1 cellular context compared by ENCODE assay signal in the genomic region with DNA sequence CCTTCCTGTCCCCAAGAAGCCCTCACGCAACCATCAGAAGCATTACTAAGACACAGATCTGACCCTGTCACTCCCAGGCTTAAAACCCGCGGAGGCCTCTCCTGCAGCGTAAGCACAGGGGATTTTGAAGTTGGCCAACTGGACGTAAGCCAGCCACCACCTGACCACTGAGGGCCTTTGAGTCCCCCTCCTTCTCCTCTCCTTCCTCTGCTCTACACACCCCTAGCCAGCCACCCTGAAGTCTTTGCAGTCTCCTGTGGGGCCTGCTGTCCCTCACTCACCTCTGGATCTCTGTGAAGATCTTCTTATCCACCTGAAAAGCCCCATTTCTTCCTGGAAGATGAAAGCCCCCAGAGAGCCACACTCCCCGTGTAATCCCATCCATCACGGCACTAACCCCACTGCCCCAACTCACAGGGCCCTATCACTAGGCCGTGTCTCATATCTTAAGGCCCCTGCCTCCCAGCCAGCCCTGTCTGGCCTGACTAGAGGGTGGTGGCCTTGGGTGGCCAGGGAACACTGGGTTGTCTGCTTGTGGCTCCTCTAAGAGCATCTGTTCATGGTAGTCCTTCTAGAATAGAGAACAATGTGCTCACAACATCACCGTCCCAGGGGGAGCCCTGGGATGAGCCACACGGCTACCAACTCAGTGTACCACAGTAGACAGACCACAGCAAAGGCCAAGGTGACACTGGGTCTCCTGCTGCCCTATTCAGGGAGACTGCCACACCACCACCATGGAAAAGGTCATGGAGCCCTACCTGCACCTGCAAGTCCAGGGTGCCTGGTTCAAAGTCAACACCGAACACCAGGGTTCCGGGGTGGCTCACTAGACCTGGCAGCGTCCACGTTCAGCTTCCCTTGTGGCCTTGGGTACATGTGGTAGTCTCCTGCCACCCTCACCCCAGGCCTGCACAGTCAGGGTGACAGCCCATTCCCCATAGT.
TF ChIP-seq lines count a peak whose summit lies in the region.

No MANE protein-coding gene starts in this region.

TF ChIP-seq in H1, 55 proteins besides CTCF, POLR2A, EP300 and RAD21:
- no peak for TF ChIP-seq RFX5 (IDR thresholded peaks at IDR 0.05; ENCODE audit: borderline replicate concordance, low read depth, low read length)
- TF ChIP-seq, protein P1, sequence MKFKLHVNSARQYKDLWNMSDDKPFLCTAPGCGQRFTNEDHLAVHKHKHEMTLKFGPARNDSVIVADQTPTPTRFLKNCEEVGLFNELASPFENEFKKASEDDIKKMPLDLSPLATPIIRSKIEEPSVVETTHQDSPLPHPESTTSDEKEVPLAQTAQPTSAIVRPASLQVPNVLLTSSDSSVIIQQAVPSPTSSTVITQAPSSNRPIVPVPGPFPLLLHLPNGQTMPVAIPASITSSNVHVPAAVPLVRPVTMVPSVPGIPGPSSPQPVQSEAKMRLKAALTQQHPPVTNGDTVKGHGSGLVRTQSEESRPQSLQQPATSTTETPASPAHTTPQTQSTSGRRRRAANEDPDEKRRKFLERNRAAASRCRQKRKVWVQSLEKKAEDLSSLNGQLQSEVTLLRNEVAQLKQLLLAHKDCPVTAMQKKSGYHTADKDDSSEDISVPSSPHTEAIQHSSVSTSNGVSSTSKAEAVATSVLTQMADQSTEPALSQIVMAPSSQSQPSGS (IDR thresholded peaks at IDR 0.05; ENCODE audit: low read length), result no peak
- no peak for TF ChIP-seq CBX5 (IDR thresholded peaks at IDR 0.05; ENCODE audit: low read depth, low read length)
- TF ChIP-seq, protein P2, sequence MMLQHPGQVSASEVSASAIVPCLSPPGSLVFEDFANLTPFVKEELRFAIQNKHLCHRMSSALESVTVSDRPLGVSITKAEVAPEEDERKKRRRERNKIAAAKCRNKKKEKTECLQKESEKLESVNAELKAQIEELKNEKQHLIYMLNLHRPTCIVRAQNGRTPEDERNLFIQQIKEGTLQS (IDR thresholded peaks at IDR 0.05; ENCODE audit: insufficient read depth, low read depth, low read length), result no peak
- no peak for TF ChIP-seq HDAC2 (IDR thresholded peaks at IDR 0.05; ENCODE audit: borderline replicate concordance in 1 of 2, low read depth in 2 of 2, low read length in 2 of 2)
- TF ChIP-seq HDAC6 (IDR thresholded peaks at IDR 0.05; ENCODE audit: low read depth, low read length), result no peak
- no peak for TF ChIP-seq SUZ12 (IDR thresholded peaks at IDR 0.05; ENCODE audit: low read length)
- no peak for TF ChIP-seq YY1 (IDR thresholded peaks at IDR 0.05; ENCODE audit: low read depth, low read length)
- TF ChIP-seq SIN3A (conservative IDR thresholded peaks at IDR 0.05 in 1 of 2, IDR thresholded peaks at IDR 0.05 in 1 of 2; ENCODE audit: low read depth in 1 of 2, low read length in 2 of 2), result no peak
- TF ChIP-seq EGR1 (IDR thresholded peaks at IDR 0.05; ENCODE audit: borderline replicate concordance, low read depth, low read length), result no peak
- no peak for TF ChIP-seq POLR2AphosphoS5 (IDR thresholded peaks at IDR 0.05; ENCODE audit: low read depth, low read length)
